ENCODE assay signal across 8 cellular contexts in the genomic region with DNA sequence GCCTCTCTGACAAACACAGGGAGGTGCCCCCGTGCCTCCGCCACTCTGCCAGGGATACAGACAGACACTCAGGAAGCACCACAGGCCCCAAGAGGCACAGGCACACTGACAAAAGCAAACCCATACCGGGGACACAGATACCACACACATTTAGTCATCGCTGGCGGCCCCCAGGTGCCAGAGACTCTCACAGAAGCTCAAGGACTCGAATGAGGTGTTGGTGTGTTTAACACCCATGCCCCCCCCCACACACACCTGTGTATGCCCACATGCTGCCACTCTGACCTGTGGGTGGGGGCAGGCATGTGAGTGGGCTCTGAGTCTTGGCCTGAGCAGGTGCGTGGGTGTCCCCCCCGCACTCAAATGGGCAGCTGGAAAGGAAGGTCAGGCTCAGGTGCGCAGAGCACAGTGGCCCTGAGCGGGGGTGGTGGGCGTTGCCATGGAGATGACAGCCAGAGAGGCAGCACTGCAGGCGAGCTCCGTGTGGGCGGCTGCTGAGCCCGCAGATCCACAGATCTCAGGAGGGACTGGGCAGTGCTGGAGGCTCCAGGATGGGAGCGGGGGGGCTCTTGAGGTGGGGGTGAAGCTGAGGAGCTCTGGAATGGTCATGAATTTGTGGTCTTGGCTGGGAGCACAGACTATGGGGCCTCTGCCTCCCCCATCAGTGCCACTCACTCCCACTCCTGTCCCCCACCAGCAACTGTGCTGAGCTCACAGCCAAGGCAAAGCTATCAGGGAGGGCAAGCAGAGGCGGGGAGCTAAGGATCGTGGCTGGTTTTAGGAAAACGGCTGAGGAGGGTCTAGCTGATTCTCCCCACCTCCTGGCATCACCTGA.
A peak's percentile ranks its signal among the peaks of the same experiment; 100 is the strongest.
DNase-seq lines count a peak whose midpoint lies in the region; ATAC-seq and TF ChIP-seq lines count a peak whose summit lies in the region.

No MANE protein-coding gene starts in this region.

- CTCF ChIA-PET in SK-N-SH (lab: Yijun Ruan, JAX): interaction anchor here (0.5 to 6.3 kb wide), 26 partner anchors 11 to 303 kb away, joined by 3 to 101 read pairs (median 6); a partner anchor contains a TSS

- H3F3A ChIP-seq in SK-N-SH (replicated peaks; ENCODE audit: insufficient read depth): no peaks in the 10 kb centered on the region

- ATAC-seq in HG02938 (IDR thresholded peaks at IDR 0.05; ENCODE audit: unreplicated experiment) (no peak), GM21423 (IDR thresholded peaks at IDR 0.05; ENCODE audit: unreplicated experiment) (no peak), HG03521 (IDR thresholded peaks at IDR 0.05; ENCODE audit: unreplicated experiment) (no peak)

- no peaks in the 10 kb centered on the region for H3K79me2 ChIP-seq in SK-N-SH (ENCODE audit: insufficient read depth)

- intact Hi-C loops in vagina (cut with DNase I): no loop called here

- no peak for TF ChIP-seq POLR2A in vagina (IDR thresholded peaks at IDR 0.05)

- H3K9ac ChIP-seq in SK-N-SH: no peak overlapping the region

- H3K4me1 ChIP-seq in SK-N-SH (ENCODE audit: control insufficient read depth in 1 of 2, insufficient read depth in 2 of 2, low read depth in 1 of 2, low read length in 1 of 2) (peaks cover 5 to 32% of the 10 kb centered on the region in 2 experiments; a peak in 2 of 4 replicates), vagina (peaks cover 22% of the 10 kb centered on the region)

- no peaks in the 10 kb centered on the region for H3K36me3 ChIP-seq in H7 (replicated peaks; ENCODE audit: control insufficient read depth, insufficient read depth, low read length)
- no peaks in the 10 kb centered on the region for H3K36me3 ChIP-seq in SK-N-SH (replicated peaks in 1 of 2; ENCODE audit: control insufficient read depth in 1 of 2, insufficient read depth in 2 of 2, low read length in 1 of 2)
- H3K36me3 ChIP-seq in vagina: no peaks in the 10 kb centered on the region

- POLR2A ChIA-PET in SK-N-SH (lab: Yijun Ruan, JAX): interaction anchor here (1.0 to 2.0 kb wide), 3 partner anchors 139 to 274 kb away, joined by 3 to 11 read pairs (median 6); a partner anchor contains a TSS

- TF ChIP-seq EP300 in SK-N-SH (IDR thresholded peaks at IDR 0.05; ENCODE audit: borderline replicate concordance in 1 of 2, low read depth in 1 of 2, low read length in 1 of 2): no peak

- no peak for TF ChIP-seq RAD21 in SK-N-SH (IDR thresholded peaks at IDR 0.05; ENCODE audit: low read length)

- H3K27me3 ChIP-seq in H7 (ENCODE audit: control insufficient read depth, insufficient read depth, low read length) (no peaks in the 10 kb centered on the region), SK-N-SH (ENCODE audit: insufficient read depth) (no peaks in the 10 kb centered on the region), vagina (no peaks in the 10 kb centered on the region)

- H3K9me3 ChIP-seq in SK-N-SH (no peaks in the 10 kb centered on the region), vagina (no peaks in the 10 kb centered on the region)

- H3K27ac ChIP-seq in SK-N-SH (ENCODE audit: low read depth in 2 of 2, low read length in 1 of 2) (no peak overlapping the region), vagina (no peak overlapping the region)

- H4K20me1 ChIP-seq in SK-N-SH (ENCODE audit: insufficient read depth): no peaks in the 10 kb centered on the region

- DNase-seq in COLO668 (lab: John Stamatoyannopoulos, UW; ENCODE audit: unreplicated experiment): peak; percentile 85
- DNase-seq in H7: peak; percentile 92
- DNase-seq in SK-N-SH: peak; percentile 83
- DNase-seq in kidney glomerular epithelial cell (lab: John Stamatoyannopoulos, UW): peak; percentile 23
- DNase-seq in vagina (ENCODE audit: extremely low spot score in 2 of 2): no peak

- H3K9me2 ChIP-seq in SK-N-SH: no peaks in the 10 kb centered on the region

- 66% methylated on average over 17 of the region's 19 CpGs for WGBS in SK-N-SH (ENCODE audit: low lambda C conversion rate)

- no peak overlapping the region for H2AFZ ChIP-seq in SK-N-SH (ENCODE audit: low read depth)

- no peak overlapping the region for H3K4me3 ChIP-seq in H7 (ENCODE audit: insufficient read depth, low read depth, low read length)
- H3K4me3 ChIP-seq in SK-N-SH (ENCODE audit: low read depth in 2 of 2, low read length in 1 of 2): no peak overlapping the region
- H3K4me3 ChIP-seq in vagina: no peak overlapping the region

- no peak overlapping the region for H3K4me2 ChIP-seq in SK-N-SH

- TF ChIP-seq CTCF in SK-N-SH (IDR thresholded peaks at IDR 0.05) (no peak), vagina (IDR thresholded peaks at IDR 0.05) (no peak)

TF ChIP-seq in SK-N-SH, 30 proteins besides CTCF, POLR2A, EP300 and RAD21:
- TF ChIP-seq MXI1 (IDR thresholded peaks at IDR 0.05; ENCODE audit: low read depth, low read length) (peak; percentile 31; the same call in 1 of the 2 replicates), RXRA (IDR thresholded peaks at IDR 0.05; ENCODE audit: borderline replicate concordance, low read depth) (no peak), RFX5 (IDR thresholded peaks at IDR 0.05; ENCODE audit: low read length) (no peak), NRF1 (IDR thresholded peaks at IDR 0.05; ENCODE audit: low read depth, low read length) (no peak), RCOR1 (IDR thresholded peaks at IDR 0.05; ENCODE audit: low read length) (no peak), GABPA (IDR thresholded peaks at IDR 0.05; ENCODE audit: low read depth) (no peak)
- TF ChIP-seq, protein P1, sequence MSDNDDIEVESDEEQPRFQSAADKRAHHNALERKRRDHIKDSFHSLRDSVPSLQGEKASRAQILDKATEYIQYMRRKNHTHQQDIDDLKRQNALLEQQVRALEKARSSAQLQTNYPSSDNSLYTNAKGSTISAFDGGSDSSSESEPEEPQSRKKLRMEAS (IDR thresholded peaks at IDR 0.05; ENCODE audit: low read depth): no peak
- TF ChIP-seq, protein P2, sequence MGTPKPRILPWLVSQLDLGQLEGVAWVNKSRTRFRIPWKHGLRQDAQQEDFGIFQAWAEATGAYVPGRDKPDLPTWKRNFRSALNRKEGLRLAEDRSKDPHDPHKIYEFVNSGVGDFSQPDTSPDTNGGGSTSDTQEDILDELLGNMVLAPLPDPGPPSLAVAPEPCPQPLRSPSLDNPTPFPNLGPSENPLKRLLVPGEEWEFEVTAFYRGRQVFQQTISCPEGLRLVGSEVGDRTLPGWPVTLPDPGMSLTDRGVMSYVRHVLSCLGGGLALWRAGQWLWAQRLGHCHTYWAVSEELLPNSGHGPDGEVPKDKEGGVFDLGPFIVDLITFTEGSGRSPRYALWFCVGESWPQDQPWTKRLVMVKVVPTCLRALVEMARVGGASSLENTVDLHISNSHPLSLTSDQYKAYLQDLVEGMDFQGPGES (IDR thresholded peaks at IDR 0.05; ENCODE audit: low read depth, low read length): no peak

Comparison
In these comparisons a context has a peak if more than half of its experiments do, and no peak if none do; other contexts are left out.
1. DNase-seq: peak in COLO668 (single experiment), H7 (single experiment), SK-N-SH (single experiment) and kidney glomerular epithelial cell (single experiment); none in vagina (0 of 2).